In genomic region chr5:76178913-76179312, GRCh38 we compare ENCODE assay signal across 24 cellular contexts.
"Had no signal": no experiment of that assay in that cellular context is flagged by ENCODE, and none has a peak within 500 bp of the region (broad histone marks: within the 10 kb centered on the region; RNA-seq: fewer than 3 reads in every experiment).

No MANE protein-coding gene starts in this region.

- H3K4me2 ChIP-seq: neural progenitor cell had no signal

- H3K4me3 Mint-ChIP-seq: naive thymus-derived CD4-positive, alpha-beta T cell; nephron; neural progenitor cell; stimulated activated naive B cell treated with anti-CD40 and anti-IgM and Interleukin-4, amounts not matched to agents 10 μg/mL and 1 μg/mL and 100 μg/mL, for 72 hours had no signal

- H3K4me1 Mint-ChIP-seq: nephron had no signal

- FAIRE-seq: pancreas, small intestine, urothelium cell line had no signal

- H3K4me1 ChIP-seq: neural progenitor cell, pancreas, prostate gland, right lobe of liver, sigmoid colon, thyroid gland, tibial nerve, vagina had no signal

- DNase-seq: naive thymus-derived CD4-positive, alpha-beta T cell; pancreas; right cardiac atrium; right lobe of liver; sigmoid colon; small intestine; stimulated activated CD4-positive, alpha-beta T cell treated with anti-CD3 and anti-CD28 coated beads, Interleukin-12 subunit alpha, Interleukin-12 subunit beta, amount 100 ng/mL, for 4 hours; stimulated activated CD4-positive, alpha-beta T cell treated with anti-CD3 and anti-CD28 coated beads, Interleukin-1b, Interleukin-23, amount 100 ng/mL, for 48 hours; stimulated activated CD4-positive, alpha-beta T cell treated with anti-CD3 and anti-CD28 coated beads, Interleukin-4, amount 100 ng/mL, for 1 hour; stimulated activated CD4-positive, alpha-beta T cell treated with anti-CD3 and anti-CD28 coated beads, Interleukin-4, amount 100 ng/mL, for 4 hours; stimulated activated CD8-positive, alpha-beta memory T cell treated with anti-CD3 and anti-CD28 coated beads, Interleukin-4, amount 100 ng/mL, for 48 hours; stimulated activated naive B cell treated with anti-CD40 and anti-IgM and Interleukin-4, amounts not matched to agents 10 μg/mL and 1 μg/mL and 100 μg/mL, for 72 hours; stimulated activated naive CD4-positive, alpha-beta T cell treated with Interleukin-2 at 50 U/mL for 16 hours; stomach; thyroid gland; trophoblast cell; upper lobe of left lung had no signal

- H3K27ac ChIP-seq: neural progenitor cell, pancreas, prostate gland, right lobe of liver, sigmoid colon, stomach, thoracic aorta, thyroid gland, tibial nerve, upper lobe of left lung, vagina had no signal

- H3K9me3 Mint-ChIP-seq: neural progenitor cell; stimulated activated naive B cell treated with anti-CD40 and anti-IgM and Interleukin-4, amounts not matched to agents 10 μg/mL and 1 μg/mL and 100 μg/mL, for 72 hours had no signal

- H3K9me3 ChIP-seq: pancreas, prostate gland, right lobe of liver, sigmoid colon, stomach, thoracic aorta, thyroid gland, tibial nerve, upper lobe of left lung, vagina had no signal

- H2AFZ ChIP-seq: neural progenitor cell had no signal

- H3K27me3 ChIP-seq: neural progenitor cell, pancreas, right lobe of liver, sigmoid colon, stomach, thyroid gland, tibial nerve, upper lobe of left lung, vagina had no signal

- ATAC-seq: naive thymus-derived CD4-positive, alpha-beta T cell; pancreas; right cardiac atrium; right lobe of liver; stimulated activated naive B cell treated with anti-CD40 and anti-IgM and Interleukin-4, amounts not matched to agents 10 μg/mL and 1 μg/mL and 100 μg/mL, for 72 hours had no signal

- H3K9ac ChIP-seq: neural progenitor cell had no signal

- H3K27ac Mint-ChIP-seq: naive thymus-derived CD4-positive, alpha-beta T cell; nephron; neural progenitor cell; stimulated activated naive B cell treated with anti-CD40 and anti-IgM and Interleukin-4, amounts not matched to agents 10 μg/mL and 1 μg/mL and 100 μg/mL, for 72 hours had no signal

- H3K4me3 ChIP-seq: neural progenitor cell, pancreas, prostate gland, right lobe of liver, sigmoid colon, stomach, thoracic aorta, thyroid gland, tibial nerve, upper lobe of left lung, vagina had no signal

- H3K36me3 Mint-ChIP-seq: stimulated activated naive B cell treated with anti-CD40 and anti-IgM and Interleukin-4, amounts not matched to agents 10 μg/mL and 1 μg/mL and 100 μg/mL, for 72 hours had no signal

- H3K36me3 ChIP-seq: neural progenitor cell, pancreas, prostate gland, right lobe of liver, sigmoid colon, stomach, thoracic aorta, thyroid gland, tibial nerve, upper lobe of left lung, vagina had no signal
